ENCODE assay signal across 8 cellular contexts in genomic region chr5:149775785-149776184, GRCh38. TPM values are rescaled to one million over a fixed set of nuclear protein-coding genes. Genes with fewer than 3 reads are reported as not detected.
DNase-seq lines count a peak whose midpoint lies in the region; ATAC-seq and TF ChIP-seq lines count a peak whose summit lies in the region.

No MANE protein-coding gene starts in this region.

- no peaks in the 10 kb centered on the region for H3K27me3 ChIP-seq in A673 (replicated peaks; ENCODE audit: insufficient read depth, low read depth, low read length, poor library complexity)
- no peaks in the 10 kb centered on the region for H3K27me3 ChIP-seq in PC-9 (ENCODE audit: insufficient read depth, low read depth)

- H3K4me1 ChIP-seq in A673 (ENCODE audit: insufficient read depth, low read length, poor library complexity, severe bottlenecking) (no peaks in the 10 kb centered on the region), PC-9 (replicated peaks; ENCODE audit: insufficient read depth) (peaks cover 31% of the 10 kb centered on the region)

- H3K27ac ChIP-seq in A673 (ENCODE audit: low read depth, low read length, poor library complexity, severe bottlenecking) (no peak overlapping the region), PC-9 (no peak overlapping the region)

- in situ Hi-C loops in G401 (cut with HindIII; ENCODE audit: low sequenced_read_pairs) = no loop called here

- CTCF ChIA-PET in A673 (lab: Charles Lee) = no interaction called here
- CTCF ChIA-PET in PC-9 (lab: Charles Lee) = no interaction called here

- no peak overlapping the region for H2AFZ ChIP-seq in PC-9

- H3F3A ChIP-seq in PC-9 (ENCODE audit: insufficient read depth, low read depth) = peaks cover 13% of the 10 kb centered on the region

- H3K9me3 ChIP-seq in A673 (ENCODE audit: low read depth, low read length, poor library complexity, severe bottlenecking) (peaks cover 8% of the 10 kb centered on the region), PC-9 (ENCODE audit: insufficient read depth, low read depth) (no peaks in the 10 kb centered on the region; the same call in 1 of the 2 replicates)

- no peaks in the 10 kb centered on the region for H3K79me2 ChIP-seq in PC-9 (ENCODE audit: low read depth)

- no peak for ATAC-seq in HG02571 (IDR thresholded peaks at IDR 0.05; ENCODE audit: unreplicated experiment)

- no peaks in the 10 kb centered on the region for H3K36me3 ChIP-seq in A673 (ENCODE audit: insufficient read depth, low read length, poor library complexity, severe bottlenecking)
- no peaks in the 10 kb centered on the region for H3K36me3 ChIP-seq in PC-9 (ENCODE audit: low read depth)

- DNase-seq in A673 (ENCODE audit: low spot score) (peak; percentile 39), G401 (ENCODE audit: low spot score) (peak; percentile 51), PC-9 (no peak), glomerular visceral epithelial cell (ENCODE audit: extremely low spot score) (peak; percentile 52), mesenteric fat pad (ENCODE audit: low spot score) (no peak)
- no peak for DNase-seq in central memory CD4-positive, alpha-beta T cell
- no peak for DNase-seq in activated effector memory CD4-positive, alpha-beta T cell treated with Interleukin-2 at 50 U/mL for 16 hours

- intact Hi-C loops in A673 (cut with micrococcal nuclease; ENCODE audit: unreplicated experiment) (no loop called here), PC-9 (cut with micrococcal nuclease; ENCODE audit: unreplicated experiment) (no loop called here)

- TF ChIP-seq CTCF in A673 (conservative IDR thresholded peaks at IDR 0.05; ENCODE audit: low read depth, low read length) (peak; percentile 53), PC-9 (conservative IDR thresholded peaks at IDR 0.05) (peak; percentile 68)

- H3K4me3 ChIP-seq in A673 (ENCODE audit: low read depth, low read length, poor library complexity, severe bottlenecking) (no peak overlapping the region), PC-9 (no peak overlapping the region)

- H3K4me2 ChIP-seq in PC-9 = no peak overlapping the region

- POLR2A ChIA-PET in A673 (lab: Charles Lee; ENCODE audit: low non-redundant PET) (interaction anchor here (0.8 kb wide), 1 partner anchor 36 kb away, joined by 3 read pairs; no protein-coding TSS in a partner anchor), PC-9 (lab: Charles Lee; ENCODE audit: unreplicated experiment) (interaction anchor here (0.7 kb wide), 1 partner anchor 631 kb away, joined by 5 read pairs; no protein-coding TSS in a partner anchor)

- H3K9me2 ChIP-seq in PC-9 (ENCODE audit: insufficient read depth) = no peaks in the 10 kb centered on the region

- no peaks in the 10 kb centered on the region for H4K20me1 ChIP-seq in PC-9 (ENCODE audit: insufficient read depth)

- BruUV-seq in A673 (replicated peaks; lab: Mats Ljungman, UMichigan) (no TSS peak), PC-9 (replicated peaks; lab: Mats Ljungman, UMichigan) (no TSS peak)

RNA-seq across cellular contexts. Expression of gene PPARGC1B, which starts 45.7 kb away (rescaled TPM):
- total RNA-seq in A673 (2021) = 18.8 and 19.3 TPM in 2 replicates
- 1.2 and 2.4 TPM in 2 replicates for total RNA-seq in G401 (2014; rRNA removed; shearing (Covaris generic))
- 3.2 and 3.4 TPM in 2 replicates for total RNA-seq in PC-9 (2021)
- total RNA-seq in mesenteric fat pad = 11.5 TPM

Comparison
In these comparisons a context has a peak if more than half of its experiments do, and no peak if none do; other contexts are left out.
1. DNase-seq: peak in A673 (single experiment), G401 (single experiment) and glomerular visceral epithelial cell (single experiment); none in PC-9 (0 of 2), central memory CD4-positive, alpha-beta T cell (single experiment), activated effector memory CD4-positive, alpha-beta T cell treated with Interleukin-2 at 50 U/mL for 16 hours (single experiment) and mesenteric fat pad (single experiment).